18 cellular contexts compared by ENCODE assay signal in the genomic region with DNA sequence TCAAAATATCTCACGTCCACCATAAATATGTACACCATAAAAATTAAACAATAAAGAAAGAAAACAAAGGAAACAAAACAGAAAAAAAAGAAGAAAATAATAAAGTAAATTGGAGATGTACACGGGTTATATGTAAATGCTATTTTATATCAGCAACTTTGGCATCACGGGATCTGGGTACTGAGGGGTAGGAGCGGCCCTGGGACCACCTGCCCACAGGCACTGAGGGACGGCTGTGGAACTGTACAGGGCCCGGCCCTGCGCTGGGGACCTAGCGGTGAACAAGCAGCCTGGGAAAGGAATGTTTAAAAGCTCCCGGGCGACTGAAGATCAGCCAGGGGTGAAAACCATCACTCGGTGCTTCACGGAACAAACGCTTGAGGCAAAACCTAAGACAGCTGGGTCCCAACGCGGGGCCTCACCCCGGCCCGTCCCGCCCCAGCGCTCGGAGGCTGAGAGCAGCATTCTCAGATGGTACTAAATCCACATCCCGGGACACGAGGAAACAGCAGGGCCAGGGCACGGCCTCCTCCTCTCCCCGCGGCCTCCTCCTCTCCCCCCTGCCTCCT. TPM values are rescaled to one million over a fixed set of nuclear protein-coding genes. Genes with fewer than 3 reads are reported as not detected.
DNase-seq lines count a peak whose midpoint lies in the region; ATAC-seq, FAIRE-seq and TF ChIP-seq lines count a peak whose summit lies in the region.
"Had no signal": no experiment of that assay in that cellular context is flagged by ENCODE, and none has a peak within 500 bp of the region (broad histone marks: within the 10 kb centered on the region; RNA-seq: fewer than 3 reads in every experiment).

No MANE protein-coding gene starts in this region.

- no peak overlapping the region for H3K23ac ChIP-seq in IMR-90 (ENCODE audit: low read depth, low read length)

- 0 out of 2 replicates have a peak overlapping the region, but pooled peaks have one; percentile 64 for H2AK5ac ChIP-seq in IMR-90 (ENCODE audit: low read depth, low read length)

- H2BK5ac ChIP-seq in IMR-90 (ENCODE audit: low read depth, low read length, poor library complexity, severe bottlenecking): no peak overlapping the region

- POLR2A ChIA-PET in Caco-2 (lab: Charles Lee) (interaction anchor here (0.6 kb wide), 1 partner anchor 30 kb away, joined by 3 read pairs; no protein-coding TSS in a partner anchor), IMR-90 (lab: Charles Lee; ENCODE audit: unreplicated experiment) (no interaction called here)

- H2AFZ ChIP-seq in IMR-90 (replicated peaks; ENCODE audit: low read length, poor library complexity) (no peak overlapping the region), neural progenitor cell (replicated peaks) (no peak overlapping the region)

- peaks cover 4% of the 10 kb centered on the region for H3K9me1 ChIP-seq in IMR-90 (ENCODE audit: insufficient read depth, low read length)

- in situ Hi-C loops in IMR-90 (cut with MboI; ENCODE audit: low sequenced_read_pairs): no loop called here

- no peak overlapping the region for H3K4me2 ChIP-seq in IMR-90 (ENCODE audit: low read depth, low read length)
- no peak overlapping the region for H3K4me2 ChIP-seq in neural progenitor cell

- intact Hi-C loops in Caco-2 (cut with micrococcal nuclease; ENCODE audit: unreplicated experiment): no loop called here
- intact Hi-C loops in IMR-90 (cut with micrococcal nuclease): no loop called here
- intact Hi-C loops in esophagus squamous epithelium (cut with DNase I): no loop called here

- BruUV-seq in Caco-2 (replicated peaks; lab: Mats Ljungman, UMichigan) (no TSS peak), IMR-90 (replicated peaks; lab: Mats Ljungman, UMichigan) (no TSS peak)

- no peak for TF ChIP-seq POLR2A in IMR-90 (IDR thresholded peaks at IDR 0.05; ENCODE audit: low read depth, low read length)
- TF ChIP-seq POLR2A in esophagus squamous epithelium (IDR thresholded peaks at IDR 0.05): no peak

- H4K20me1 ChIP-seq in IMR-90 (ENCODE audit: insufficient read depth, low read length) (peaks cover 26% of the 10 kb centered on the region; the same call in 1 of the 2 replicates), neural progenitor cell (ENCODE audit: low read depth) (peaks cover 38% of the 10 kb centered on the region)

- H4K8ac ChIP-seq in IMR-90 (ENCODE audit: low read depth in 2 of 2, low read length in 2 of 2): no peak overlapping the region

- dilution Hi-C loops in IMR-90 (cut with HindIII; ENCODE audit: low sequenced_read_pairs, unreplicated experiment): no loop called here

- no peaks in the 10 kb centered on the region for H3K27me3 Mint-ChIP-seq in Caco-2 (ENCODE audit: insufficient read depth, unreplicated experiment)
- peaks cover 12% of the 10 kb centered on the region for H3K27me3 Mint-ChIP-seq in neural progenitor cell (ENCODE audit: insufficient read depth, low read depth)
- peaks cover 7 to 11% of the 10 kb centered on the region in 2 donors for H3K27me3 Mint-ChIP-seq in natural killer cell treated with Interleukin-12 subunit alpha and Interleukin-12 subunit beta and Interleukin-15 and Interleukin-18, amount 100 ng/mL, for 72 hours

- H3K9ac ChIP-seq in IMR-90 (ENCODE audit: low read depth, low read length) (no peak overlapping the region), neural progenitor cell (no peak overlapping the region)

- no peak overlapping the region for H3K56ac ChIP-seq in IMR-90 (ENCODE audit: extremely low read depth, insufficient read depth, low read length)

- TF ChIP-seq CTCF in Caco-2 (IDR thresholded peaks at IDR 0.05; ENCODE audit: insufficient read depth in 1 of 2, low read depth in 1 of 2, low read length in 1 of 2, severe bottlenecking in 1 of 2, unreplicated experiment in 1 of 2) (no peak), IMR-90 (conservative IDR thresholded peaks at IDR 0.05; ENCODE audit: low read depth, low read length) (no peak), esophagus squamous epithelium (IDR thresholded peaks at IDR 0.05) (no peak), neural progenitor cell (IDR thresholded peaks at IDR 0.05) (no peak)

- H3F3A ChIP-seq in neural progenitor cell (ENCODE audit: low read depth): peaks cover 35% of the 10 kb centered on the region

- ATAC-seq in IMR-90 (ENCODE audit: low read depth): no peak
- ATAC-seq in natural killer cell treated with Interleukin-12 subunit alpha and Interleukin-12 subunit beta and Interleukin-15 and Interleukin-18, amount 100 ng/mL, for 72 hours: no peak
- ATAC-seq: stimulated activated naive CD8-positive, alpha-beta T cell treated with anti-CD3 and anti-CD28 coated beads, Interleukin-15, amount 100 ng/mL, for 72 hours had no signal

- FAIRE-seq in RCC 7860 (lab: Jason Lieb, UNC): no peak
- FAIRE-seq: H54, HTR-8/SVneo had no signal

- peaks cover 31% of the 10 kb centered on the region for H3K4me1 ChIP-seq in Caco-2
- H3K4me1 ChIP-seq in IMR-90 (ENCODE audit: control insufficient read depth, insufficient read depth, low read length): peaks cover 16% of the 10 kb centered on the region
- peaks cover 4 to 32% (median 4%) of the 10 kb centered on the region in 3 donors for H3K4me1 ChIP-seq in esophagus squamous epithelium
- H3K4me1 ChIP-seq in neural progenitor cell: peaks cover 17% of the 10 kb centered on the region

- peaks cover 75% of the 10 kb centered on the region for H3K36me3 Mint-ChIP-seq in Caco-2 (ENCODE audit: insufficient read depth, unreplicated experiment)
- H3K36me3 Mint-ChIP-seq in neural progenitor cell: peaks cover 23% of the 10 kb centered on the region
- H3K36me3 Mint-ChIP-seq in natural killer cell treated with Interleukin-12 subunit alpha and Interleukin-12 subunit beta and Interleukin-15 and Interleukin-18, amount 100 ng/mL, for 72 hours: no peaks in the 10 kb centered on the region
- H3K36me3 Mint-ChIP-seq: immature natural killer cell had no signal

- H3K36me3 ChIP-seq in Caco-2 (ENCODE audit: control insufficient read depth, insufficient read depth, low read length) (no peaks in the 10 kb centered on the region; the same call in 1 of the 2 replicates), IMR-90 (ENCODE audit: control insufficient read depth, insufficient read depth, low read length) (peaks cover 11% of the 10 kb centered on the region), esophagus squamous epithelium (peaks cover 0 to 15% (median 0%) of the 10 kb centered on the region in 3 donors), neural progenitor cell (no peaks in the 10 kb centered on the region)

- H3K4me3 Mint-ChIP-seq in Caco-2 (ENCODE audit: unreplicated experiment) (peak overlapping the region; percentile 9), neural progenitor cell (peak overlapping the region; percentile 73)
- no peak overlapping the region for H3K4me3 Mint-ChIP-seq in natural killer cell treated with Interleukin-12 subunit alpha and Interleukin-12 subunit beta and Interleukin-15 and Interleukin-18, amount 100 ng/mL, for 72 hours
- H3K4me3 Mint-ChIP-seq: immature natural killer cell; stimulated activated naive CD8-positive, alpha-beta T cell treated with anti-CD3 and anti-CD28 coated beads, Interleukin-15, amount 100 ng/mL, for 72 hours had no signal

- H3K79me2 ChIP-seq in neural progenitor cell (ENCODE audit: low read depth): peaks cover 43% of the 10 kb centered on the region

- H4K91ac ChIP-seq in IMR-90 (ENCODE audit: insufficient read depth, low read depth, low read length): no peak overlapping the region

- H3K14ac ChIP-seq in IMR-90 (replicated peaks; ENCODE audit: low read depth, low read length): no peak overlapping the region

- H3K9me3 Mint-ChIP-seq in Caco-2 (ENCODE audit: unreplicated experiment) (no peaks in the 10 kb centered on the region), neural progenitor cell (peaks cover 4% of the 10 kb centered on the region)
- no peaks in the 10 kb centered on the region for H3K9me3 Mint-ChIP-seq in natural killer cell treated with Interleukin-12 subunit alpha and Interleukin-12 subunit beta and Interleukin-15 and Interleukin-18, amount 100 ng/mL, for 72 hours
- H3K9me3 Mint-ChIP-seq: immature natural killer cell; stimulated activated naive CD8-positive, alpha-beta T cell treated with anti-CD3 and anti-CD28 coated beads, Interleukin-15, amount 100 ng/mL, for 72 hours had no signal

- peak overlapping the region; percentile 33; the same call in 1 of the 2 replicates for H3K4ac ChIP-seq in IMR-90 (ENCODE audit: low read depth, low read length)

- H2BK15ac ChIP-seq in IMR-90 (ENCODE audit: low read depth, low read length): no peak overlapping the region

- H3K27ac Mint-ChIP-seq in Caco-2 (ENCODE audit: unreplicated experiment) (peak overlapping the region; percentile 68), neural progenitor cell (peak overlapping the region; percentile 93)
- H3K27ac Mint-ChIP-seq in natural killer cell treated with Interleukin-12 subunit alpha and Interleukin-12 subunit beta and Interleukin-15 and Interleukin-18, amount 100 ng/mL, for 72 hours: no peak overlapping the region
- H3K27ac Mint-ChIP-seq: immature natural killer cell; stimulated activated naive CD8-positive, alpha-beta T cell treated with anti-CD3 and anti-CD28 coated beads, Interleukin-15, amount 100 ng/mL, for 72 hours had no signal

- 82% methylated on average over 14 of the region's 25 CpGs; no CpG with 5 or more reads in 1 of the 2 experiments for WGBS in IMR-90 (ENCODE audit: extremely low coverage in 2 of 2, insufficient read length in 1 of 2), 2 experiments
- 55 to 69% methylated on average over 15 to 20 of the region's 25 CpGs for WGBS in esophagus squamous epithelium, 2 donors

- no peaks in the 10 kb centered on the region for H3K9me3 ChIP-seq in Caco-2
- no peaks in the 10 kb centered on the region for H3K9me3 ChIP-seq in IMR-90 (ENCODE audit: control insufficient read depth, insufficient read depth, low read length)
- no peaks in the 10 kb centered on the region for H3K9me3 ChIP-seq in esophagus squamous epithelium
- no peaks in the 10 kb centered on the region for H3K9me3 ChIP-seq in neural progenitor cell (ENCODE audit: low read depth)

- no peaks in the 10 kb centered on the region for H3K27me3 ChIP-seq in Caco-2 (replicated peaks; ENCODE audit: control insufficient read depth, insufficient read depth, low read length)
- H3K27me3 ChIP-seq in IMR-90 (ENCODE audit: control insufficient read depth, insufficient read depth, low read length): no peaks in the 10 kb centered on the region
- no peaks in the 10 kb centered on the region for H3K27me3 ChIP-seq in esophagus squamous epithelium
- H3K27me3 ChIP-seq in neural progenitor cell: no peaks in the 10 kb centered on the region

- H2BK120ac ChIP-seq in IMR-90 (ENCODE audit: low read depth, low read length): peak overlapping the region; percentile 30; the same call in 1 of the 2 replicates

- DNase-seq in Caco-2 (peak in 1 of 2 experiments; percentile 74), IMR-90 (no peak), esophagus squamous epithelium (lab: John Stamatoyannopoulos, UW) (no peak), neural progenitor cell (ENCODE audit: low spot score) (peak; percentile 73), NCI-H2196 (lab: John Stamatoyannopoulos, UW; ENCODE audit: unreplicated experiment) (no peak), NCI-H226 (no peak), RCC 7860 (ENCODE audit: low spot score) (no peak)
- DNase-seq in natural killer cell treated with Interleukin-12 subunit alpha and Interleukin-12 subunit beta and Interleukin-15 and Interleukin-18, amount 100 ng/mL, for 72 hours (ENCODE audit: low spot score): no peak
- DNase-seq: activated naive CD4-positive, alpha-beta T cell treated with Interleukin-2 at 50 U/mL for 16 hours; C1 segment of cervical spinal cord; cerebellar nuclear complex; immature natural killer cell; NCI-H1092; NCI-H526 treated with DMSO at 0.1 percent for 48 hours; Right ventricle myocardium superior; stimulated activated naive CD8-positive, alpha-beta T cell treated with anti-CD3 and anti-CD28 coated beads, Interleukin-15, amount 100 ng/mL, for 72 hours had no signal

- TF ChIP-seq RAD21 in IMR-90 (IDR thresholded peaks at IDR 0.05; ENCODE audit: low read length): no peak

- H2BK20ac ChIP-seq in IMR-90 (ENCODE audit: low read depth, low read length): no peak overlapping the region

- H2AK9ac ChIP-seq in IMR-90 (replicated peaks; ENCODE audit: low read depth, low read length, poor library complexity): no peak overlapping the region

- H4K5ac ChIP-seq in IMR-90 (ENCODE audit: low read depth, low read length): no peak overlapping the region

- CTCF ChIA-PET in Caco-2 (lab: Charles Lee) (no interaction called here), IMR-90 (lab: Yijun Ruan, JAX) (no interaction called here)

- peaks cover 24 to 49% of the 10 kb centered on the region in 2 experiments for H3K79me1 ChIP-seq in IMR-90 (ENCODE audit: low read depth in 1 of 2, low read length in 2 of 2)

- H3K4me3 ChIP-seq in Caco-2 (ENCODE audit: low read depth, low read length) (no peak overlapping the region), IMR-90 (ENCODE audit: insufficient read depth, low read depth, low read length) (no peak overlapping the region), esophagus squamous epithelium (no peak overlapping the region), neural progenitor cell (no peak overlapping the region)

- peaks cover 36% of the 10 kb centered on the region for H3K4me1 Mint-ChIP-seq in Caco-2 (ENCODE audit: low read depth, unreplicated experiment)
- H3K4me1 Mint-ChIP-seq in neural progenitor cell: peaks cover 48% of the 10 kb centered on the region
- H3K4me1 Mint-ChIP-seq in natural killer cell treated with Interleukin-12 subunit alpha and Interleukin-12 subunit beta and Interleukin-15 and Interleukin-18, amount 100 ng/mL, for 72 hours (ENCODE audit: low read depth in 2 of 2): no peaks in the 10 kb centered on the region
- H3K4me1 Mint-ChIP-seq: stimulated activated naive CD8-positive, alpha-beta T cell treated with anti-CD3 and anti-CD28 coated beads, Interleukin-15, amount 100 ng/mL, for 72 hours had no signal

- no peak overlapping the region for H3K18ac ChIP-seq in IMR-90 (ENCODE audit: low read depth, low read length)

- H3K27ac ChIP-seq in IMR-90 (ENCODE audit: insufficient read depth, low read length) (no peak overlapping the region), esophagus squamous epithelium (peak overlapping the region; percentile 9 to 67 (median 52)), neural progenitor cell (peak overlapping the region; percentile 13)

RNA-seq across cellular contexts. Expression of a gene that starts 31.2 kb away (rescaled TPM):
- total RNA-seq in Caco-2 (2022) (68.4 and 76.7 TPM in 2 replicates), IMR-90 (2012; rRNA removed) (52.5 and 52.8 TPM in 2 replicates), esophagus squamous epithelium (10 to 100 TPM; 19.5 to 34.9 (median 28.7) TPM), neural progenitor cell (ENCODE audit: low replicate concordance) (35.9 and 69.4 TPM in 2 replicates)
- polyA plus RNA-seq in IMR-90 (2012; rRNA removed): 116 and 120 TPM in 2 replicates
- 89.4 and 117 TPM in 2 replicates for polyA plus RNA-seq in IMR-90 (2012; cell fraction: cytosol; rRNA removed)
- 67.9 and 90.2 TPM in 2 replicates for polyA plus RNA-seq in IMR-90 (2012; cell fraction: nucleus; rRNA removed; ENCODE audit: low replicate concordance)
- under 1 TPM; 0.61 to 0.69 TPM for total RNA-seq in natural killer cell treated with Interleukin-12 subunit alpha and Interleukin-12 subunit beta and Interleukin-15 and Interleukin-18, amount 100 ng/mL, for 72 hours

RNA-seq across cellular contexts. Expression of a gene that starts 48.6 kb away (rescaled TPM):
- total RNA-seq in Caco-2 (2022) (20.1 and 20.6 TPM in 2 replicates), IMR-90 (2012; rRNA removed) (12.7 and 14.4 TPM in 2 replicates), esophagus squamous epithelium (10 to 100 TPM in 3 of 4 donors, 1 to 10 TPM in 1; 7.7 to 18.5 (median 11.8) TPM), neural progenitor cell (ENCODE audit: low replicate concordance) (11.7 and 15.7 TPM in 2 replicates)
- 12.7 and 12.9 TPM in 2 replicates for polyA plus RNA-seq in IMR-90 (2012; rRNA removed)
- polyA plus RNA-seq in IMR-90 (2012; cell fraction: cytosol; rRNA removed): 9.9 and 11.0 TPM in 2 replicates
- polyA plus RNA-seq in IMR-90 (2012; cell fraction: nucleus; rRNA removed; ENCODE audit: low replicate concordance): 4.6 and 5.7 TPM in 2 replicates
- 10 to 100 TPM; 12.7 to 19.8 TPM for total RNA-seq in natural killer cell treated with Interleukin-12 subunit alpha and Interleukin-12 subunit beta and Interleukin-15 and Interleukin-18, amount 100 ng/mL, for 72 hours

Comparison
In these comparisons a context has a peak if more than half of its experiments do, and no peak if none do; other contexts are left out.
1. H3K27ac Mint-ChIP-seq: peak in Caco-2 (single experiment) and neural progenitor cell (single experiment); none in natural killer cell treated with Interleukin-12 subunit alpha and Interleukin-12 subunit beta and Interleukin-15 and Interleukin-18, amount 100 ng/mL, for 72 hours (0 of 2).
2. RNA of a gene that starts 31.2 kb away (total RNA-seq): 68.4 to 76.7 TPM in Caco-2, 52.5 to 52.8 TPM in IMR-90, 35.9 to 69.4 TPM in neural progenitor cell and 19.5 to 34.9 TPM in esophagus squamous epithelium; 0.61 to 0.69 TPM in natural killer cell treated with Interleukin-12 subunit alpha and Interleukin-12 subunit beta and Interleukin-15 and Interleukin-18, amount 100 ng/mL, for 72 hours; every median in the first group is over 10 times any median in the second.